Comparison of ENCODE assay signal across 27 cellular contexts in genomic region chr11:17733261-17733660, GRCh38. TPM values are rescaled to one million over a fixed set of nuclear protein-coding genes. Genes with fewer than 3 reads are reported as not detected.
"Had no signal": no experiment of that assay in that cellular context is flagged by ENCODE, and none has a peak within 500 bp of the region (broad histone marks: within the 10 kb centered on the region; RNA-seq: fewer than 3 reads in every experiment).

No MANE protein-coding gene starts in this region.

- H3K27ac Mint-ChIP-seq: natural killer cell treated with Interleukin-12 subunit alpha and Interleukin-12 subunit beta and Interleukin-15 and Interleukin-18, amount 100 ng/mL, for 72 hours had no signal

- H2AFZ ChIP-seq: hepatocyte had no signal

- H3K9me3 Mint-ChIP-seq: natural killer cell treated with Interleukin-12 subunit alpha and Interleukin-12 subunit beta and Interleukin-15 and Interleukin-18, amount 100 ng/mL, for 72 hours had no signal

- ATAC-seq: esophagus mucosa; gastrocnemius medialis; left lobe of liver; natural killer cell treated with Interleukin-12 subunit alpha and Interleukin-12 subunit beta and Interleukin-15 and Interleukin-18, amount 100 ng/mL, for 72 hours; sciatic nerve had no signal

- H3K9me3 ChIP-seq: gastrocnemius medialis, neutrophil, stomach, thoracic aorta, transverse colon had no signal

- H3K4me3 ChIP-seq: dorsolateral prefrontal cortex, gastrocnemius medialis, hepatocyte, stomach, thoracic aorta, transverse colon had no signal

- H3K36me3 Mint-ChIP-seq: natural killer cell treated with Interleukin-12 subunit alpha and Interleukin-12 subunit beta and Interleukin-15 and Interleukin-18, amount 100 ng/mL, for 72 hours had no signal

- DNase-seq: caudate nucleus; cortex of kidney; effector CD8-positive, alpha-beta T cell; gastrocnemius medialis; kidney glomerular epithelial cell; mammary epithelial cell; small intestine; stimulated activated CD4-positive, alpha-beta T cell treated with anti-CD3 and anti-CD28 coated beads, Interleukin-12 subunit alpha, Interleukin-12 subunit beta, amount 100 ng/mL, for 4 hours; stimulated activated naive CD4-positive, alpha-beta T cell; stomach; substantia nigra; transverse colon had no signal

- H3K27ac ChIP-seq: gastrocnemius medialis, hepatocyte, neutrophil, stomach, thoracic aorta, transverse colon had no signal

- H3K36me3 ChIP-seq: gastrocnemius medialis, neutrophil, stomach, thoracic aorta, transverse colon had no signal

- H3K79me2 ChIP-seq: hepatocyte had no signal

RNA-seq across cellular contexts. Expression of gene KCNC1, which starts 1.3 kb away (rescaled TPM):
- total RNA-seq: esophagus mucosa; fibroblast of villous mesenchyme; left lobe of liver; mammary epithelial cell; mesenteric fat pad; natural killer cell treated with Interleukin-12 subunit alpha and Interleukin-12 subunit beta and Interleukin-15 and Interleukin-18, amount 100 ng/mL, for 72 hours; pulmonary artery endothelial cell; sciatic nerve; thoracic aorta had no signal
- polyA plus RNA-seq: mammary epithelial cell had no signal

RNA-seq across cellular contexts. Expression of gene MYOD1, which starts 13.9 kb away (rescaled TPM):
- total RNA-seq: esophagus mucosa; hepatocyte; left lobe of liver; lower leg skin; mammary epithelial cell; mesenteric fat pad; mononuclear cell; natural killer cell treated with Interleukin-12 subunit alpha and Interleukin-12 subunit beta and Interleukin-15 and Interleukin-18, amount 100 ng/mL, for 72 hours; osteoblast; pulmonary artery endothelial cell; sciatic nerve; stomach; thoracic aorta; transverse colon had no signal
- polyA plus RNA-seq: hepatocyte, mammary epithelial cell, small intestine, stomach, urinary bladder had no signal
